In the genomic region with DNA sequence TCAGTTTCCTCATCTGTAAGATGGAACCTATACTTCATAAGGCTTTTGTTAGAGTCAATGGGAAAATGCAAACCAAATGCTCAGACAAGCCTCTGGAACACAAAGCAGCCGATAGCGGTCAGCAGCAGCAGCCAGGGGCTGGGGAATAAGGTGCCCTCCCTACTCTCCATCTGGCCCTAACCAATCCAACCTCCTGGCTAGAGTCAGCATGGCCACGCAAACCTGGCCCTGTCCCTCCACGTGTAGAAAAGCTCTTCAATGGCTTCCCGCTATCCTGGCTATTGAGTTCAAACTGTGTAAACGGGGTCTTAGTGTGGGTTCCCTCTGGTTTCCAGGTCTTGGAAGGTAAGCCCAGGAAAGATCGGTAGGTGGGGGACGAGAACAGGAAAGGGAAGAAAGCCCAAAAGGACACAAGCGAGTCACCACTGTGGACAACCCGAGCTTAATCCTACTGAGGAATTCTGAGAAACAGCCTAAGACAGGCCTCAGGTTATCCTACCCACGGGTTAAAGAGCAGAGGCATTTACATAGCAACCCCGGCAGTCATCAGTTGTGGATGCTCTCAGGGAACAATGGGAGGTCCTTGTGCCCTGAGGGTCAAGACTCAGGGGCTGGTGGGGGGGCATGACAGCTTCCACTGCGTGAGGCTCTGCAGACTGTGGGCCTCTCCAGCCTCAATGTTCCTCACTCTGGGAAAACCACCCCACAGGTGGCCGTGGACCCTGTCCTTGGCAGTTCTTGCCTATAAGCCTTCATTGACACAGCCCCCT, we compare ENCODE assay signal across 18 cellular contexts. TPM values are rescaled to one million over a fixed set of nuclear protein-coding genes. Genes with fewer than 3 reads are reported as not detected.
DNase-seq lines count a peak whose midpoint lies in the region; ATAC-seq, FAIRE-seq and TF ChIP-seq lines count a peak whose summit lies in the region.
"Had no signal": no experiment of that assay in that cellular context is flagged by ENCODE, and none has a peak within 500 bp of the region (broad histone marks: within the 10 kb centered on the region; RNA-seq: fewer than 3 reads in every experiment).

No MANE protein-coding gene starts in this region.

- H3K27ac ChIP-seq in Panc1 (ENCODE audit: low read length) (no peak overlapping the region), adrenal gland (peak overlapping the region in 2 of 5 donors; percentile 36 to 45), small intestine (ENCODE audit: low read depth in 1 of 2, low read length in 1 of 2) (no peak overlapping the region)
- H3K27ac ChIP-seq: breast epithelium had no signal

- H3K4me3 ChIP-seq in Panc1 (ENCODE audit: low read depth in 2 of 2, low read length in 2 of 2) (no peak overlapping the region), adrenal gland (no peak overlapping the region), small intestine (ENCODE audit: low read depth in 1 of 2, low read length in 2 of 2) (no peak overlapping the region)
- H3K4me3 ChIP-seq: breast epithelium had no signal

- peak overlapping the region; percentile 86 for H3K4me3 Mint-ChIP-seq in glutamatergic neuron (ENCODE audit: unreplicated experiment)
- H3K4me3 Mint-ChIP-seq in stimulated activated memory B cell treated with anti-CD40 and anti-IgM and Interleukin-4, amounts not matched to agents 10 μg/mL and 1 μg/mL and 100 μg/mL, for 72 hours: no peak overlapping the region
- H3K4me3 Mint-ChIP-seq in effector memory CD8-positive, alpha-beta T cell: no peak overlapping the region
- H3K4me3 Mint-ChIP-seq: activated CD4-positive, alpha-beta T cell treated with anti-CD3 and anti-CD28 coated beads, Interleukin-2, amount 10 ng/mL, durations not matched to agents 7 days and 5 days; activated T-cell treated with anti-CD3 and anti-CD28 coated beads, Interleukin-2, amount 50 U/mL, for 24 hours; natural killer cell treated with Interleukin-12 subunit alpha and Interleukin-12 subunit beta and Interleukin-15 and Interleukin-18, amount 100 ng/mL, for 72 hours had no signal

- TF ChIP-seq CTCF in Panc1 (IDR thresholded peaks at IDR 0.05): no peak
- TF ChIP-seq CTCF in glutamatergic neuron (IDR thresholded peaks at IDR 0.05; ENCODE audit: partially characterized antibody, unreplicated experiment): no peak
- no peak for TF ChIP-seq CTCF in adrenal gland (IDR thresholded peaks at IDR 0.05)

- ATAC-seq in Panc1: peak; percentile 28; the same call in 1 of the 2 replicates
- ATAC-seq in stimulated activated memory B cell treated with anti-CD40 and anti-IgM and Interleukin-4, amounts not matched to agents 10 μg/mL and 1 μg/mL and 100 μg/mL, for 72 hours: no peak
- ATAC-seq in effector memory CD8-positive, alpha-beta T cell (replicated peaks): no peak

- peaks cover 4% of the 10 kb centered on the region for H3K36me3 Mint-ChIP-seq in glutamatergic neuron (ENCODE audit: unreplicated experiment)
- H3K36me3 Mint-ChIP-seq in stimulated activated memory B cell treated with anti-CD40 and anti-IgM and Interleukin-4, amounts not matched to agents 10 μg/mL and 1 μg/mL and 100 μg/mL, for 72 hours: no peaks in the 10 kb centered on the region
- H3K36me3 Mint-ChIP-seq in effector memory CD8-positive, alpha-beta T cell (ENCODE audit: insufficient read depth): no peaks in the 10 kb centered on the region
- H3K36me3 Mint-ChIP-seq: natural killer cell treated with Interleukin-12 subunit alpha and Interleukin-12 subunit beta and Interleukin-15 and Interleukin-18, amount 100 ng/mL, for 72 hours had no signal

- no peaks in the 10 kb centered on the region for H3K9me3 ChIP-seq in Panc1 (ENCODE audit: control insufficient read depth, insufficient read depth, low read depth, low read length)
- H3K9me3 ChIP-seq in adrenal gland (replicated peaks in 1 of 3): no peaks in the 10 kb centered on the region
- no peaks in the 10 kb centered on the region for H3K9me3 ChIP-seq in small intestine (ENCODE audit: control insufficient read depth, low read depth)
- H3K9me3 ChIP-seq: breast epithelium had no signal

- in situ Hi-C loops in Panc1 (cut with HindIII; ENCODE audit: low pct_unique_long_range_greater_than_20kb, low sequenced_read_pairs): no loop called here

- POLR2A ChIA-PET in Panc1 (lab: Charles Lee): interaction anchor here (0.5 to 0.6 kb wide), 2 partner anchors 15 to 163 kb away, joined by 4 to 10 read pairs; no protein-coding TSS in a partner anchor

- peaks cover 31% of the 10 kb centered on the region for H3K9me3 Mint-ChIP-seq in glutamatergic neuron (ENCODE audit: unreplicated experiment)
- H3K9me3 Mint-ChIP-seq in stimulated activated memory B cell treated with anti-CD40 and anti-IgM and Interleukin-4, amounts not matched to agents 10 μg/mL and 1 μg/mL and 100 μg/mL, for 72 hours: no peaks in the 10 kb centered on the region
- no peaks in the 10 kb centered on the region for H3K9me3 Mint-ChIP-seq in effector memory CD8-positive, alpha-beta T cell
- H3K9me3 Mint-ChIP-seq: activated CD4-positive, alpha-beta T cell treated with anti-CD3 and anti-CD28 coated beads, Interleukin-2, amount 10 ng/mL, durations not matched to agents 7 days and 5 days; activated T-cell treated with anti-CD3 and anti-CD28 coated beads, Interleukin-2, amount 50 U/mL, for 24 hours; natural killer cell treated with Interleukin-12 subunit alpha and Interleukin-12 subunit beta and Interleukin-15 and Interleukin-18, amount 100 ng/mL, for 72 hours had no signal

- intact Hi-C loops in Panc1 (cut with micrococcal nuclease; ENCODE audit: unreplicated experiment) (no loop called here), adrenal gland (cut with DNase I) (no loop called here)

- WGBS in adrenal gland, 4 donors: 90 to 96% (median 94%) methylated on average over 10 to 14 of the region's 14 CpGs
- WGBS in small intestine, 3 donors: 81 to 87% (median 85%) methylated on average over 14 of the region's 14 CpGs

- no peaks in the 10 kb centered on the region for H3K27me3 ChIP-seq in Panc1 (ENCODE audit: control insufficient read depth, insufficient read depth, low read length)
- no peaks in the 10 kb centered on the region for H3K27me3 ChIP-seq in adrenal gland
- no peaks in the 10 kb centered on the region for H3K27me3 ChIP-seq in small intestine (ENCODE audit: control insufficient read depth in 2 of 2, insufficient read depth in 2 of 2, low read length in 2 of 2)
- H3K27me3 ChIP-seq: breast epithelium had no signal

- CTCF ChIA-PET in Panc1 (lab: Charles Lee): no interaction called here

- H3K27me3 Mint-ChIP-seq in glutamatergic neuron (ENCODE audit: unreplicated experiment): peaks cover 25% of the 10 kb centered on the region
- peaks cover 60% of the 10 kb centered on the region for H3K27me3 Mint-ChIP-seq in stimulated activated memory B cell treated with anti-CD40 and anti-IgM and Interleukin-4, amounts not matched to agents 10 μg/mL and 1 μg/mL and 100 μg/mL, for 72 hours
- peaks cover 24 to 41% of the 10 kb centered on the region in 2 donors for H3K27me3 Mint-ChIP-seq in effector memory CD8-positive, alpha-beta T cell
- H3K27me3 Mint-ChIP-seq: activated CD4-positive, alpha-beta T cell treated with anti-CD3 and anti-CD28 coated beads, Interleukin-2, amount 10 ng/mL, durations not matched to agents 7 days and 5 days; natural killer cell treated with Interleukin-12 subunit alpha and Interleukin-12 subunit beta and Interleukin-15 and Interleukin-18, amount 100 ng/mL, for 72 hours had no signal

- peaks cover 62% of the 10 kb centered on the region for H3K4me1 Mint-ChIP-seq in glutamatergic neuron (ENCODE audit: low read depth, unreplicated experiment)
- peaks cover 34% of the 10 kb centered on the region for H3K4me1 Mint-ChIP-seq in stimulated activated memory B cell treated with anti-CD40 and anti-IgM and Interleukin-4, amounts not matched to agents 10 μg/mL and 1 μg/mL and 100 μg/mL, for 72 hours
- no peaks in the 10 kb centered on the region for H3K4me1 Mint-ChIP-seq in effector memory CD8-positive, alpha-beta T cell (ENCODE audit: low read depth in 2 of 2)
- H3K4me1 Mint-ChIP-seq: activated CD4-positive, alpha-beta T cell treated with anti-CD3 and anti-CD28 coated beads, Interleukin-2, amount 10 ng/mL, durations not matched to agents 7 days and 5 days had no signal

- peak overlapping the region; percentile 97 for H3K27ac Mint-ChIP-seq in glutamatergic neuron (ENCODE audit: unreplicated experiment)
- H3K27ac Mint-ChIP-seq in stimulated activated memory B cell treated with anti-CD40 and anti-IgM and Interleukin-4, amounts not matched to agents 10 μg/mL and 1 μg/mL and 100 μg/mL, for 72 hours: peak overlapping the region; percentile 77
- no peak overlapping the region for H3K27ac Mint-ChIP-seq in effector memory CD8-positive, alpha-beta T cell
- H3K27ac Mint-ChIP-seq: activated CD4-positive, alpha-beta T cell treated with anti-CD3 and anti-CD28 coated beads, Interleukin-2, amount 10 ng/mL, durations not matched to agents 7 days and 5 days; activated T-cell treated with anti-CD3 and anti-CD28 coated beads, Interleukin-2, amount 50 U/mL, for 24 hours had no signal

- TF ChIP-seq POLR2A in adrenal gland (IDR thresholded peaks at IDR 0.05): no peak

- no peak for FAIRE-seq in small intestine (lab: Jason Lieb, UNC)

- H3K36me3 ChIP-seq in Panc1 (ENCODE audit: control insufficient read depth, insufficient read depth, low read length) (peaks cover 4% of the 10 kb centered on the region; the same call in 1 of the 2 replicates), adrenal gland (replicated peaks in 1 of 2) (no peaks in the 10 kb centered on the region), small intestine (ENCODE audit: control insufficient read depth in 2 of 2, insufficient read depth in 2 of 2, low read length in 2 of 2) (no peaks in the 10 kb centered on the region)
- H3K36me3 ChIP-seq: breast epithelium had no signal

- BruUV-seq in Panc1 (replicated peaks; lab: Mats Ljungman, UMichigan): no TSS peak

- H3K4me1 ChIP-seq in Panc1 (ENCODE audit: control insufficient read depth, insufficient read depth, low read length) (no peaks in the 10 kb centered on the region), adrenal gland (replicated peaks in 1 of 2) (peaks cover 0 to 13% of the 10 kb centered on the region in 2 donors), small intestine (ENCODE audit: control insufficient read depth in 2 of 2, insufficient read depth in 1 of 2, low read depth in 1 of 2, low read length in 1 of 2) (peaks cover 8% of the 10 kb centered on the region in 2 donors)
- H3K4me1 ChIP-seq: breast epithelium had no signal

- DNase-seq in ELF-1 (ENCODE audit: low read depth, low spot score): peak; percentile 60
- DNase-seq in Panc1 (ENCODE audit: low read depth, low spot score): no peak
- DNase-seq in glutamatergic neuron: no peak
- no peak for DNase-seq in effector memory CD8-positive, alpha-beta T cell
- no peak for DNase-seq in adrenal gland
- no peak for DNase-seq in small intestine
- DNase-seq in iPS-NIHi7 (ENCODE audit: extremely low spot score): no peak
- DNase-seq: activated CD4-positive, alpha-beta T cell treated with anti-CD3 and anti-CD28 coated beads, Interleukin-2, amount 10 ng/mL, durations not matched to agents 7 days and 5 days; activated naive CD4-positive, alpha-beta T cell treated with anti-CD3 and anti-CD28 coated beads, Interleukin-2, amount 50 U/mL, for 16 hours; activated T-cell treated with anti-CD3 and anti-CD28 coated beads, Interleukin-2, amount 50 U/mL, for 24 hours; DMS 273 treated with DMSO at 0.1 percent for 48 hours; effector CD8-positive, alpha-beta T cell; NCI-H2081 treated with DMSO at 0.1 percent for 48 hours; NCI-H526 treated with DMSO at 0.1 percent for 48 hours; substantia nigra had no signal

RNA-seq across cellular contexts. Expression of gene FABP6, which starts 30.9 kb away (rescaled TPM):
- total RNA-seq in Panc1 (2021; ENCODE audit: unreplicated experiment) (0.31 TPM), glutamatergic neuron (ENCODE audit: unreplicated experiment) (7.7 TPM), adrenal gland (10 to 100 TPM in 2 of 8 donors, 1 to 10 TPM in 5, not detected in 1; 3.1 to 12.8 (median 8.9) TPM)
- not detected for polyA plus RNA-seq in Panc1 (2012; ENCODE audit: insufficient read length)
- polyA plus RNA-seq in adrenal gland (10 to 100 TPM; 12.6 to 29.4 (median 17.4) TPM), small intestine (1 to 10 TPM in 1 of 3 donors, not detected in 2; 1.5 TPM)
- total RNA-seq: activated CD4-positive, alpha-beta T cell treated with anti-CD3 and anti-CD28 coated beads, Interleukin-2, amount 10 ng/mL, durations not matched to agents 7 days and 5 days; breast epithelium; natural killer cell treated with Interleukin-12 subunit alpha and Interleukin-12 subunit beta and Interleukin-15 and Interleukin-18, amount 100 ng/mL, for 72 hours had no signal

RNA-seq across cellular contexts. Expression of gene CCNJL, which starts 52.2 kb away (rescaled TPM):
- total RNA-seq in Panc1 (2021; ENCODE audit: unreplicated experiment) (35.0 TPM), glutamatergic neuron (ENCODE audit: unreplicated experiment) (123 TPM), adrenal gland (10 to 100 TPM in 1 of 8 donors, 1 to 10 TPM in 7; 3.9 to 10.6 (median 5.3) TPM)
- 65.1 TPM for polyA plus RNA-seq in Panc1 (2012; ENCODE audit: insufficient read length)
- polyA plus RNA-seq in adrenal gland (1 to 10 TPM; 1.7 to 3.3 (median 2.0) TPM), small intestine (1 to 10 TPM in 1 of 3 donors, under 1 TPM in 2; 0.22 to 2.5 (median 0.54) TPM)
- total RNA-seq: activated CD4-positive, alpha-beta T cell treated with anti-CD3 and anti-CD28 coated beads, Interleukin-2, amount 10 ng/mL, durations not matched to agents 7 days and 5 days had no signal

Comparison
In these comparisons a context has a peak if more than half of its experiments do, and no peak if none do; other contexts are left out.
1. H3K27ac Mint-ChIP-seq: peak in glutamatergic neuron (single experiment) and stimulated activated memory B cell treated with anti-CD40 and anti-IgM and Interleukin-4, amounts not matched to agents 10 μg/mL and 1 μg/mL and 100 μg/mL, for 72 hours (single experiment); none in effector memory CD8-positive, alpha-beta T cell (0 of 2).